In the genomic region with DNA sequence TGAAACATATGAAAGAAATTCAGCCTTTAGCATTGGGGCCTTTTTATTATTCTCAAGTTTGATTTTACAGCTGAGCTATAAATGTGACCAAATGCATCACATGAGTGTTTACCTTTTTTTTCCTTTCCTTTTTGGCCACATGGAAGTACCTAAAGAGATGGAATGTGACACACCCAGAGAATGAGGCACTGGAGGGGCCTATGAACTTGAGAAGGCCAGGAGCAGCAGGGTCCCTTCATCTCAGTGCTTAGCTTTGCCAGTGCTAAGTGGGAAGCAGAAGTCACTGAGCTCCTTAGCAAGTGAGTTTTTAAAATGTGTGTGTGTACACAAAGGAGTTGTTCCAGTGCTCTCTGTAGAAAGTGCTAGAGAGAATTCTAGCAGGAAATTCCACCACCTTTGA, we compare ENCODE assay signal across 10 cellular contexts. TPM values are rescaled to one million over a fixed set of nuclear protein-coding genes. Genes with fewer than 3 reads are reported as not detected.
DNase-seq lines count a peak whose midpoint lies in the region; ATAC-seq and TF ChIP-seq lines count a peak whose summit lies in the region.
"Had no signal": no experiment of that assay in that cellular context is flagged by ENCODE, and none has a peak within 500 bp of the region (broad histone marks: within the 10 kb centered on the region; RNA-seq: fewer than 3 reads in every experiment).

No MANE protein-coding gene starts in this region.

- H3K27ac Mint-ChIP-seq in activated T-cell treated with anti-CD3 and anti-CD28 coated beads, Interleukin-2, amount 50 U/mL, for 24 hours: peak overlapping the region; percentile 74
- H3K27ac Mint-ChIP-seq in brain: peak overlapping the region in 3 of 5 experiments; percentile 41 to 58 (median 57)
- peak overlapping the region; percentile 87 for H3K27ac Mint-ChIP-seq in type B pancreatic cell

- no peak overlapping the region for H3K4me3 Mint-ChIP-seq in activated T-cell treated with anti-CD3 and anti-CD28 coated beads, Interleukin-2, amount 50 U/mL, for 24 hours
- H3K4me3 Mint-ChIP-seq in brain: no peak overlapping the region
- H3K4me3 Mint-ChIP-seq in type B pancreatic cell: peak overlapping the region; percentile 10

- peaks cover 39% of the 10 kb centered on the region for H3K4me1 ChIP-seq in mucosa of descending colon (ENCODE audit: low read depth)

- no peaks in the 10 kb centered on the region for H3K9me3 ChIP-seq in mucosa of descending colon

- TF ChIP-seq CTCF in brain (conservative IDR thresholded peaks at IDR 0.05) (no peak), mucosa of descending colon (IDR thresholded peaks at IDR 0.05) (no peak), type B pancreatic cell (conservative IDR thresholded peaks at IDR 0.05) (no peak)

- H3K4me3 ChIP-seq in mucosa of descending colon: no peak overlapping the region

- H3K4me1 Mint-ChIP-seq in activated T-cell treated with anti-CD3 and anti-CD28 coated beads, Interleukin-2, amount 50 U/mL, for 24 hours (ENCODE audit: low read depth): peaks cover 87% of the 10 kb centered on the region
- H3K4me1 Mint-ChIP-seq in brain: peaks cover 69% of the 10 kb centered on the region
- H3K4me1 Mint-ChIP-seq in type B pancreatic cell (ENCODE audit: unreplicated experiment): peaks cover 69% of the 10 kb centered on the region

- no peaks in the 10 kb centered on the region for H3K9me3 Mint-ChIP-seq in activated T-cell treated with anti-CD3 and anti-CD28 coated beads, Interleukin-2, amount 50 U/mL, for 24 hours
- H3K9me3 Mint-ChIP-seq in brain (no peaks in the 10 kb centered on the region), type B pancreatic cell (no peaks in the 10 kb centered on the region)

- H3K27me3 Mint-ChIP-seq in activated T-cell treated with anti-CD3 and anti-CD28 coated beads, Interleukin-2, amount 50 U/mL, for 24 hours: no peaks in the 10 kb centered on the region
- H3K27me3 Mint-ChIP-seq in brain: peaks cover 1% of the 10 kb centered on the region
- H3K27me3 Mint-ChIP-seq in type B pancreatic cell: no peaks in the 10 kb centered on the region

- peak; percentile 70 for ATAC-seq in mucosa of descending colon
- no peak for ATAC-seq in GM18870 (IDR thresholded peaks at IDR 0.05; ENCODE audit: unreplicated experiment)

- no peak for DNase-seq in activated T-cell treated with anti-CD3 and anti-CD28 coated beads, Interleukin-2, amount 50 U/mL, for 24 hours
- no peak for DNase-seq in activated T-cell treated with anti-CD3 and anti-CD28 coated beads, Interleukin-2, amount 50 U/mL, for 1 hour
- DNase-seq in mucosa of descending colon (peak in 1 of 3 donors; percentile 33), type B pancreatic cell (ENCODE audit: extremely low spot score, unreplicated experiment) (no peak), mesenteric fat pad (ENCODE audit: low spot score) (no peak)
- DNase-seq in activated naive CD4-positive, alpha-beta T cell treated with Interleukin-2 at 50 U/mL for 16 hours: no peak
- DNase-seq: hippocampal formation, NCI-H146 had no signal

- no peaks in the 10 kb centered on the region for H3K36me3 ChIP-seq in mucosa of descending colon (ENCODE audit: low read depth)

- intact Hi-C loops in mucosa of descending colon (cut with DNase I, micrococcal nuclease): no loop called here

- peaks cover 25% of the 10 kb centered on the region for H3K36me3 Mint-ChIP-seq in activated T-cell treated with anti-CD3 and anti-CD28 coated beads, Interleukin-2, amount 50 U/mL, for 24 hours (ENCODE audit: low read depth)
- no peaks in the 10 kb centered on the region for H3K36me3 Mint-ChIP-seq in brain
- H3K36me3 Mint-ChIP-seq in type B pancreatic cell: peaks cover 7% of the 10 kb centered on the region

RNA-seq across cellular contexts. Expression of gene RREB1, which starts 44.7 kb away (rescaled TPM):
- 3.2 TPM for polyA plus RNA-seq in brain (ENCODE audit: insufficient read depth, low read depth, low replicate concordance)
- total RNA-seq in mucosa of descending colon (10 to 100 TPM; 64.9 to 85.9 (median 74.7) TPM), type B pancreatic cell (ENCODE audit: low replicate concordance) (43.9 and 67.0 TPM in 2 replicates), mesenteric fat pad (94.5 TPM)
